ENCODE assay signal across 15 cellular contexts in the genomic region with DNA sequence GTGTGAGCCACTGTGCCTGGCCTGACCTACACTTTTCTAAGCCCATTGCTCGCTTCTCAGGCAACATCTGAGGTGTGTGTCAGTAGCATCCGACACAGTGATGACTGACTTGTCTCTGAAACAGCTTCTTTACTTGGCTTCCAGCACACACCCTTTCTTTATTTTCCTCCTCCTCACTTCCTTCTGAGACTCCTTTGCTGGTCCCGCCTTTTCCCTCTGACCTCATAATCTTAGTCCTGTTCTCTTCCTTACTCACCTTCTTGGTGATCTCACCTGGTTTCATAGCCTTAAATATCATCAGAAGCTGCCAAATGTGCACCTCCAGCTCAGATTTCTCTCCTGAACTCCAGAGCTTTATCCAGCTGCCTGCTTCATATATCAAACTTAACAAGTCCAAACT.
DNase-seq lines count a peak whose midpoint lies in the region; TF ChIP-seq lines count a peak whose summit lies in the region.
"Had no signal": no experiment of that assay in that cellular context is flagged by ENCODE, and none has a peak within 500 bp of the region (broad histone marks: within the 10 kb centered on the region; RNA-seq: fewer than 3 reads in every experiment).

No MANE protein-coding gene starts in this region.

- H3K4me1 ChIP-seq in prostate gland (replicated peaks) = no peaks in the 10 kb centered on the region

- H3K27me3 Mint-ChIP-seq in activated CD4-positive, alpha-beta T cell treated with anti-CD3 and anti-CD28 coated beads, Interleukin-2, amount 10 ng/mL, durations not matched to agents 24 days and 14 days = no peaks in the 10 kb centered on the region

- no peak for DNase-seq in activated CD4-positive, alpha-beta T cell treated with anti-CD3 and anti-CD28 coated beads, Interleukin-2, amount 10 ng/mL, durations not matched to agents 24 days and 14 days
- DNase-seq in activated CD4-positive, alpha-beta T cell treated with anti-CD3 and anti-CD28 coated beads, Interleukin-2, amount 50 U/mL, for 1 hour = no peak
- DNase-seq in LoVo (ENCODE audit: low spot score) (peak; percentile 77), epithelial cell of esophagus (ENCODE audit: low read depth) (peak; percentile 99), prostate gland (ENCODE audit: low spot score) (peak; percentile 35), NCI-H345 treated with DMSO at 0.1 percent for 48 hours (lab: John Stamatoyannopoulos, UW; ENCODE audit: unreplicated experiment) (no peak), DMS114 treated with DMSO at 0.1 percent for 48 hours (lab: John Stamatoyannopoulos, UW; ENCODE audit: unreplicated experiment) (no peak), hepatic stellate cell (ENCODE audit: low spot score) (no peak)
- DNase-seq: CD8-positive, alpha-beta T cell; EL; immature natural killer cell; MM.1S; NCI-H2029 treated with DMSO at 0.1 percent for 48 hours; NCI-H748 treated with DMSO at 0.1 percent for 48 hours had no signal

- intact Hi-C loops in activated CD4-positive, alpha-beta T cell treated with anti-CD3 and anti-CD28 coated beads, Interleukin-2, amount 10 ng/mL, durations not matched to agents 24 days and 14 days (cut with micrococcal nuclease) = loop anchor here (5.0 kb wide), 3 partner anchors 234 to 776 kb away; a partner anchor contains a TSS
- intact Hi-C loops in prostate gland (cut with DNase I) = no loop called here

- TF ChIP-seq CTCF in epithelial cell of esophagus (IDR thresholded peaks at IDR 0.05; ENCODE audit: insufficient read depth, low read depth, low read length, missing control alignments) (no peak), prostate gland (IDR thresholded peaks at IDR 0.05) (no peak)

- H3K27me3 ChIP-seq in prostate gland (replicated peaks; ENCODE audit: insufficient read depth) = no peaks in the 10 kb centered on the region

- no peaks in the 10 kb centered on the region for H3K9me3 Mint-ChIP-seq in activated CD4-positive, alpha-beta T cell treated with anti-CD3 and anti-CD28 coated beads, Interleukin-2, amount 10 ng/mL, durations not matched to agents 24 days and 14 days
- H3K9me3 Mint-ChIP-seq: CD8-positive, alpha-beta T cell; immature natural killer cell had no signal

- peak overlapping the region; percentile 58 for H3K27ac Mint-ChIP-seq in activated CD4-positive, alpha-beta T cell treated with anti-CD3 and anti-CD28 coated beads, Interleukin-2, amount 10 ng/mL, durations not matched to agents 24 days and 14 days
- H3K27ac Mint-ChIP-seq: CD8-positive, alpha-beta T cell had no signal

- H3K9me3 ChIP-seq in prostate gland = no peaks in the 10 kb centered on the region

- no peak overlapping the region for H3K27ac ChIP-seq in prostate gland
- H3K27ac ChIP-seq: VCaP had no signal

- H3K36me3 ChIP-seq in prostate gland = no peaks in the 10 kb centered on the region

- WGBS in prostate gland = 71% methylated on average over 3 of the region's 3 CpGs

- no peaks in the 10 kb centered on the region for H3K36me3 Mint-ChIP-seq in activated CD4-positive, alpha-beta T cell treated with anti-CD3 and anti-CD28 coated beads, Interleukin-2, amount 10 ng/mL, durations not matched to agents 24 days and 14 days (ENCODE audit: low read depth)
- H3K36me3 Mint-ChIP-seq: CD8-positive, alpha-beta T cell; immature natural killer cell had no signal

- H3K4me3 ChIP-seq in epithelial cell of esophagus (ENCODE audit: low read length) (no peak overlapping the region), prostate gland (no peak overlapping the region)

- H3K4me1 Mint-ChIP-seq in activated CD4-positive, alpha-beta T cell treated with anti-CD3 and anti-CD28 coated beads, Interleukin-2, amount 10 ng/mL, durations not matched to agents 24 days and 14 days = peaks cover 58% of the 10 kb centered on the region

- TF ChIP-seq POLR2A in prostate gland (IDR thresholded peaks at IDR 0.05) = no peak

- H3K4me3 Mint-ChIP-seq in activated CD4-positive, alpha-beta T cell treated with anti-CD3 and anti-CD28 coated beads, Interleukin-2, amount 10 ng/mL, durations not matched to agents 24 days and 14 days = no peak overlapping the region
- H3K4me3 Mint-ChIP-seq: CD8-positive, alpha-beta T cell; immature natural killer cell had no signal

Comparison
In these comparisons a context has a peak if more than half of its experiments do, and no peak if none do; other contexts are left out.
1. DNase-seq: peak in LoVo (single experiment), epithelial cell of esophagus (single experiment) and prostate gland (single experiment); none in activated CD4-positive, alpha-beta T cell treated with anti-CD3 and anti-CD28 coated beads, Interleukin-2, amount 10 ng/mL, durations not matched to agents 24 days and 14 days (single experiment), activated CD4-positive, alpha-beta T cell treated with anti-CD3 and anti-CD28 coated beads, Interleukin-2, amount 50 U/mL, for 1 hour (single experiment), NCI-H345 treated with DMSO at 0.1 percent for 48 hours (single experiment), DMS114 treated with DMSO at 0.1 percent for 48 hours (single experiment) and hepatic stellate cell (single experiment).